In genomic region chrX:66110112-66110511, GRCh38 we compare ENCODE assay signal across 9 cellular contexts. TPM values are rescaled to one million over a fixed set of nuclear protein-coding genes. Genes with fewer than 3 reads are reported as not detected.
DNase-seq lines count a peak whose midpoint lies in the region; ATAC-seq, FAIRE-seq and TF ChIP-seq lines count a peak whose summit lies in the region.
"Had no signal": no experiment of that assay in that cellular context is flagged by ENCODE, and none has a peak within 500 bp of the region (broad histone marks: within the 10 kb centered on the region; RNA-seq: fewer than 3 reads in every experiment).

No MANE protein-coding gene starts in this region.

- intact Hi-C loops in activated naive CD4-positive, alpha-beta T cell treated with anti-CD3 and anti-CD28 coated beads for 36 hours (cut with micrococcal nuclease): loop anchor here (1.0 to 10.0 kb wide), 7 partner anchors 79 to 615 kb away; no protein-coding TSS in a partner anchor
- intact Hi-C loops in endothelial cell of umbilical vein (cut with micrococcal nuclease) (loop anchor here (1.0 kb wide), 1 partner anchor 528 kb away; no protein-coding TSS in a partner anchor), psoas muscle (cut with DNase I) (no loop called here)

- POLR2A ChIA-PET in endothelial cell of umbilical vein (lab: Charles Lee): no interaction called here

- peak; percentile 8 for DNase-seq in activated naive CD4-positive, alpha-beta T cell treated with anti-CD3 and anti-CD28 coated beads for 36 hours
- no peak for DNase-seq in activated naive CD4-positive, alpha-beta T cell (lab: John Stamatoyannopoulos, UW)
- DNase-seq in NCI-H2171 (lab: John Stamatoyannopoulos, UW) (peak; percentile 0), endothelial cell of umbilical vein (ENCODE audit: low read depth, low spot score) (peak; percentile 1), psoas muscle (no peak), COLO668 (lab: John Stamatoyannopoulos, UW; ENCODE audit: unreplicated experiment) (no peak), cortex of kidney (lab: John Stamatoyannopoulos, UW) (no peak)
- DNase-seq in activated CD8-positive, alpha-beta memory T cell treated with anti-CD3 and anti-CD28 coated beads, Interleukin-2, amount 10 ng/mL, durations not matched to agents 7 days and 5 days: no peak

- H3K4me1 ChIP-seq in endothelial cell of umbilical vein (ENCODE audit: control insufficient read depth, extremely low read depth, insufficient read depth, low read length) (no peaks in the 10 kb centered on the region), psoas muscle (no peaks in the 10 kb centered on the region)

- H3K4me3 ChIP-seq in endothelial cell of umbilical vein (replicated peaks in 1 of 3; ENCODE audit: insufficient read depth in 1 of 3, low read depth in 1 of 3, low read length in 3 of 3) (no peak overlapping the region), psoas muscle (no peak overlapping the region)

- H3K9me1 ChIP-seq in endothelial cell of umbilical vein (replicated peaks; ENCODE audit: control insufficient read depth, extremely low read depth, insufficient read depth, low read length): no peaks in the 10 kb centered on the region

- WGBS in psoas muscle, 3 donors: 49 to 63% (median 60%) methylated on average over 3 of the region's 3 CpGs

- no peak overlapping the region for H3K9ac ChIP-seq in endothelial cell of umbilical vein (replicated peaks; ENCODE audit: extremely low read depth, insufficient read depth, low read length)

- H2AFZ ChIP-seq in endothelial cell of umbilical vein (ENCODE audit: low read depth, low read length): no peak overlapping the region

- dilution Hi-C loops in endothelial cell of umbilical vein (cut with MboI; ENCODE audit: extremely low pct_ligation_motif_present, low sequenced_read_pairs): no loop called here

- H4K20me1 ChIP-seq in endothelial cell of umbilical vein (replicated peaks; ENCODE audit: control insufficient read depth, extremely low read depth, insufficient read depth, low read length): no peaks in the 10 kb centered on the region

- H3K27me3 ChIP-seq in endothelial cell of umbilical vein (ENCODE audit: control insufficient read depth in 2 of 2, insufficient read depth in 2 of 2, low read length in 2 of 2): no peaks in the 10 kb centered on the region
- peaks cover 0 to 14% (median 0%) of the 10 kb centered on the region in 3 donors for H3K27me3 ChIP-seq in psoas muscle (ENCODE audit: insufficient read depth in 3 of 3, low read length in 2 of 3)

- no peaks in the 10 kb centered on the region for H3K36me3 ChIP-seq in endothelial cell of umbilical vein (ENCODE audit: control insufficient read depth in 2 of 2, extremely low read depth in 1 of 2, insufficient read depth in 2 of 2, low read length in 2 of 2)
- no peaks in the 10 kb centered on the region for H3K36me3 ChIP-seq in psoas muscle (ENCODE audit: insufficient read depth in 1 of 2, low read depth in 1 of 2)

- H3K4me3 Mint-ChIP-seq in activated naive CD4-positive, alpha-beta T cell treated with anti-CD3 and anti-CD28 coated beads for 36 hours: no peak overlapping the region
- no peak overlapping the region for H3K4me3 Mint-ChIP-seq in activated CD8-positive, alpha-beta memory T cell treated with anti-CD3 and anti-CD28 coated beads, Interleukin-2, amount 10 ng/mL, durations not matched to agents 7 days and 5 days
- H3K4me3 Mint-ChIP-seq: activated T-cell treated with anti-CD3 and anti-CD28 coated beads, Interleukin-2, amount 50 U/mL, for 72 hours had no signal

- H3K27ac ChIP-seq in endothelial cell of umbilical vein (ENCODE audit: insufficient read depth, low read depth, low read length) (no peak overlapping the region), psoas muscle (no peak overlapping the region)

- H3K79me2 ChIP-seq in endothelial cell of umbilical vein (ENCODE audit: control insufficient read depth, insufficient read depth, low read length): no peaks in the 10 kb centered on the region

- H3K4me2 ChIP-seq in endothelial cell of umbilical vein (ENCODE audit: insufficient read depth, low read length): no peak overlapping the region

- H3K27ac Mint-ChIP-seq in activated naive CD4-positive, alpha-beta T cell treated with anti-CD3 and anti-CD28 coated beads for 36 hours: no peak overlapping the region
- no peak overlapping the region for H3K27ac Mint-ChIP-seq in activated CD8-positive, alpha-beta memory T cell treated with anti-CD3 and anti-CD28 coated beads, Interleukin-2, amount 10 ng/mL, durations not matched to agents 7 days and 5 days
- H3K27ac Mint-ChIP-seq: activated T-cell treated with anti-CD3 and anti-CD28 coated beads, Interleukin-2, amount 50 U/mL, for 72 hours had no signal

- H3K27me3 Mint-ChIP-seq in activated naive CD4-positive, alpha-beta T cell treated with anti-CD3 and anti-CD28 coated beads for 36 hours (ENCODE audit: low read depth): no peaks in the 10 kb centered on the region
- H3K27me3 Mint-ChIP-seq in activated CD8-positive, alpha-beta memory T cell treated with anti-CD3 and anti-CD28 coated beads, Interleukin-2, amount 10 ng/mL, durations not matched to agents 7 days and 5 days: no peaks in the 10 kb centered on the region

- no peaks in the 10 kb centered on the region for H3K9me3 ChIP-seq in endothelial cell of umbilical vein (replicated peaks; ENCODE audit: control insufficient read depth, insufficient read depth, low read length)
- H3K9me3 ChIP-seq in psoas muscle: no peaks in the 10 kb centered on the region

- CTCF ChIA-PET in activated naive CD4-positive, alpha-beta T cell treated with anti-CD3 and anti-CD28 coated beads for 36 hours (lab: Charles Lee): interaction anchor here (0.7 to 1.9 kb wide), 13 partner anchors 8 to 1056 kb away, joined by 3 to 5 read pairs (median 4); no protein-coding TSS in a partner anchor
- CTCF ChIA-PET in endothelial cell of umbilical vein (lab: Charles Lee): interaction anchor here (1.8 kb wide), 1 partner anchor 528 kb away, joined by 4 read pairs; no protein-coding TSS in a partner anchor
- CTCF ChIA-PET in activated CD8-positive, alpha-beta memory T cell treated with anti-CD3 and anti-CD28 coated beads, Interleukin-2, amount 10 ng/mL, durations not matched to agents 7 days and 5 days (lab: Charles Lee): interaction anchor here (1.3 to 1.7 kb wide), 2 partner anchors 72 to 535 kb away, joined by 4 read pairs; no protein-coding TSS in a partner anchor

- no peak for ATAC-seq in psoas muscle
- ATAC-seq in activated CD8-positive, alpha-beta memory T cell treated with anti-CD3 and anti-CD28 coated beads, Interleukin-2, amount 10 ng/mL, durations not matched to agents 7 days and 5 days: no peak
- ATAC-seq: activated T-cell treated with anti-CD3 and anti-CD28 coated beads, Interleukin-2, amount 50 U/mL, for 72 hours had no signal

- peaks cover 7% of the 10 kb centered on the region for H3K4me1 Mint-ChIP-seq in activated naive CD4-positive, alpha-beta T cell treated with anti-CD3 and anti-CD28 coated beads for 36 hours (ENCODE audit: low read depth)
- H3K4me1 Mint-ChIP-seq in activated CD8-positive, alpha-beta memory T cell treated with anti-CD3 and anti-CD28 coated beads, Interleukin-2, amount 10 ng/mL, durations not matched to agents 7 days and 5 days: peaks cover 3% of the 10 kb centered on the region

- no TSS peak for BruUV-seq in endothelial cell of umbilical vein (replicated peaks; lab: Mats Ljungman, UMichigan)

- peaks cover 5% of the 10 kb centered on the region for H3K9me3 Mint-ChIP-seq in activated naive CD4-positive, alpha-beta T cell treated with anti-CD3 and anti-CD28 coated beads for 36 hours
- H3K9me3 Mint-ChIP-seq in activated CD8-positive, alpha-beta memory T cell treated with anti-CD3 and anti-CD28 coated beads, Interleukin-2, amount 10 ng/mL, durations not matched to agents 7 days and 5 days (ENCODE audit: low read depth): no peaks in the 10 kb centered on the region

- FAIRE-seq in endothelial cell of umbilical vein (lab: Jason Lieb, UNC): no peak

- TF ChIP-seq CTCF in endothelial cell of umbilical vein (IDR thresholded peaks at IDR 0.05; ENCODE audit: extremely low read depth in 1 of 2, insufficient read depth in 1 of 2, low read depth in 1 of 2, low read length in 2 of 2): peak; percentile 19 to 27
- peak; percentile 31 for TF ChIP-seq CTCF in psoas muscle (IDR thresholded peaks at IDR 0.05)

- TF ChIP-seq POLR2A in endothelial cell of umbilical vein (IDR thresholded peaks at IDR 0.05; ENCODE audit: low read depth, low read length): no peak

- no peaks in the 10 kb centered on the region for H3K36me3 Mint-ChIP-seq in activated naive CD4-positive, alpha-beta T cell treated with anti-CD3 and anti-CD28 coated beads for 36 hours (ENCODE audit: low read depth)
- H3K36me3 Mint-ChIP-seq in activated CD8-positive, alpha-beta memory T cell treated with anti-CD3 and anti-CD28 coated beads, Interleukin-2, amount 10 ng/mL, durations not matched to agents 7 days and 5 days: peaks cover 2% of the 10 kb centered on the region

TF ChIP-seq in endothelial cell of umbilical vein, 7 proteins besides CTCF, POLR2A, EP300 and RAD21 (continues in another document):
- TF ChIP-seq POLR2AphosphoS5 (IDR thresholded peaks at IDR 0.05; ENCODE audit: insufficient read depth, low read depth, low read length) (no peak), MAX (IDR thresholded peaks at IDR 0.05; ENCODE audit: insufficient read depth, insufficient read length) (no peak), GATA2 (IDR thresholded peaks at IDR 0.05; ENCODE audit: insufficient read depth, insufficient read length, low read depth, low read length) (no peak), MYC (IDR thresholded peaks at IDR 0.05; ENCODE audit: low read depth, low read length) (no peak), JUN (IDR thresholded peaks at IDR 0.05; ENCODE audit: borderline replicate concordance, insufficient read depth, insufficient read length, low read depth) (no peak), FOS (IDR thresholded peaks at IDR 0.05; ENCODE audit: borderline replicate concordance, insufficient read depth, low read length) (no peak)

RNA-seq across cellular contexts. Expression of gene HEPH, which starts 53.9 kb away (rescaled TPM):
- total RNA-seq in activated naive CD4-positive, alpha-beta T cell treated with anti-CD3 and anti-CD28 coated beads for 36 hours: not detected
- total RNA-seq in endothelial cell of umbilical vein (0.20 and 0.25 TPM in 2 replicates), psoas muscle (1 to 10 TPM in 1 of 4 donors, under 1 TPM in 3; 0.19 to 1.6 (median 0.49) TPM)
- polyA plus RNA-seq in endothelial cell of umbilical vein (0.08 and 0.21 TPM in 2 replicates), psoas muscle (under 1 TPM; 0.21 to 0.57 (median 0.25) TPM)
- 0.06 and 0.07 TPM in 2 replicates for polyA plus RNA-seq in endothelial cell of umbilical vein (2011; cell fraction: cytosol; rRNA removed)
- polyA plus RNA-seq in endothelial cell of umbilical vein (2011; cell fraction: nucleus; rRNA removed): 0.28 and 0.36 TPM in 2 replicates
- polyA plus RNA-seq in endothelial cell of umbilical vein (2012): not detected in 2 replicates
- 1.5 and 2.4 TPM in 2 replicates for polyA minus RNA-seq in endothelial cell of umbilical vein
- not detected for polyA minus RNA-seq in endothelial cell of umbilical vein (2011; cell fraction: cytosol; rRNA and poly(A)+ RNA removed)
- polyA minus RNA-seq in endothelial cell of umbilical vein (2011; cell fraction: nucleus; rRNA and poly(A)+ RNA removed): 0.24 TPM in 1 of 2 replicates, not detected in the other
- not detected for total RNA-seq in activated CD8-positive, alpha-beta memory T cell treated with anti-CD3 and anti-CD28 coated beads, Interleukin-2, amount 10 ng/mL, durations not matched to agents 7 days and 5 days

Comparison
In these comparisons a context has a peak if more than half of its experiments do, and no peak if none do; other contexts are left out.
1. DNase-seq: peak in activated naive CD4-positive, alpha-beta T cell treated with anti-CD3 and anti-CD28 coated beads for 36 hours (single experiment), NCI-H2171 (single experiment) and endothelial cell of umbilical vein (single experiment); none in activated naive CD4-positive, alpha-beta T cell (0 of 4), psoas muscle (0 of 2), COLO668 (single experiment), activated CD8-positive, alpha-beta memory T cell treated with anti-CD3 and anti-CD28 coated beads, Interleukin-2, amount 10 ng/mL, durations not matched to agents 7 days and 5 days (single experiment) and cortex of kidney (single experiment).
2. intact Hi-C loops: an anchor here in activated naive CD4-positive, alpha-beta T cell treated with anti-CD3 and anti-CD28 coated beads for 36 hours (1.0 to 10.0 kb wide) and endothelial cell of umbilical vein (1.0 kb wide); none called in psoas muscle.